In the genomic region with DNA sequence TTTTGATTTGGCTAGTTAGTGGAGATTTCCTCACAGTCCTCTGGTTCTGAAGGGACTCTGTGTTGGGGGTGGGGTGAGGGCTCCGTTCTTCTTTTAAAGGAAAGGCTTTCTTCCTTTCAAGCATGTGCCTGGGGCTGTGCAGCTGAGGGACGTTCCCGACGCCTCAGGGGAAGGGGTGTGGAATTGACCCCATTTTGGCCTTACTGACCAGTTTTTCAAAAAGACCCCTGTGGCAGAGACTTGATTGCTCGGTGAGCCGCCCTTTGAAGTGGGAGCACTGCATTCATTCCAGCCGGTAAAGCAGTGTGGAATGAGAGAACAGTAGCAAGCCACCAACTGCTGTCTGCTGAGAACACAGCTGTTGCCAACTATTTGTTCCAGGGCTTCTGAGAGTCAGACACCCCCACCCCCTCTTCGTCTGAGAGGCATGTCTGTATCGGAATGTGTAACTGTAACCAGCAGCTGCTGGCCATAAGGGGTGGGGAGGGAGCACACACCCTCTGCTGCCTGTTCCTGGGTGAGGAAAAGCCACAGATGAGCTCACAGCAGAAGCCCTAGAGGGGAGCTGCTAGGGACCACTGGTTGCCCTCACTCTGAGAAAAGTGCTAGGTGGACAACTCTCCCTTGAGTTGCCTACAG, we compare ENCODE assay signal across 9 cellular contexts. TPM values are rescaled to one million over a fixed set of nuclear protein-coding genes. Genes with fewer than 3 reads are reported as not detected.
A peak's percentile ranks its signal among the peaks of the same experiment; 100 is the strongest.
DNase-seq lines count a peak whose midpoint lies in the region; ATAC-seq and TF ChIP-seq lines count a peak whose summit lies in the region.
"Had no signal": no experiment of that assay in that cellular context is flagged by ENCODE, and none has a peak within 500 bp of the region (broad histone marks: within the 10 kb centered on the region; RNA-seq: fewer than 3 reads in every experiment).

No MANE protein-coding gene starts in this region.

- H3K4me3 ChIP-seq in WI38 (ENCODE audit: low read depth, low read length) (peak overlapping the region; percentile 5; the same call in 1 of the 2 replicates), neutrophil (ENCODE audit: low read depth in 1 of 2, low read length in 1 of 2) (no peak overlapping the region)

- H3K36me3 ChIP-seq in neutrophil = peaks cover 19% of the 10 kb centered on the region

- H3K27ac ChIP-seq in foreskin keratinocyte (peak overlapping the region; percentile 89), neutrophil (peak overlapping the region; percentile 34)

- intact Hi-C loops in activated T-helper 2 cell treated with anti-CD3 and anti-CD28 coated beads, Interferon-gamma antibody, Interleukin-2, Interleukin-4, amounts not matched to agents 10 μg/mL and 5 μg/mL and 100 μg/mL, durations not matched to agents 14 hours and 24 hours and 36 hours (cut with micrococcal nuclease) = no loop called here

- peaks cover 32% of the 10 kb centered on the region for H3K4me1 Mint-ChIP-seq in activated T-helper 2 cell treated with anti-CD3 and anti-CD28 coated beads, Interferon-gamma antibody, Interleukin-2, Interleukin-4, amounts not matched to agents 10 μg/mL and 5 μg/mL and 100 μg/mL, durations not matched to agents 14 hours and 24 hours and 36 hours (ENCODE audit: low read depth)

- H3K27me3 ChIP-seq in foreskin keratinocyte = no peaks in the 10 kb centered on the region
- no peaks in the 10 kb centered on the region for H3K27me3 ChIP-seq in neutrophil

- TF ChIP-seq CTCF in WI38 (IDR thresholded peaks at IDR 0.05; ENCODE audit: low read depth, low read length) = no peak
- TF ChIP-seq CTCF in foreskin keratinocyte (conservative IDR thresholded peaks at IDR 0.05) = peak; percentile 26
- no peak for TF ChIP-seq CTCF in neutrophil (IDR thresholded peaks at IDR 0.05)

- no peaks in the 10 kb centered on the region for H3K9me3 ChIP-seq in neutrophil

- H3K4me1 ChIP-seq in foreskin keratinocyte = peaks cover 50% of the 10 kb centered on the region
- peaks cover 36 to 39% of the 10 kb centered on the region in 2 experiments for H3K4me1 ChIP-seq in neutrophil (ENCODE audit: control insufficient read depth in 1 of 2, insufficient read depth in 1 of 2, low read depth in 1 of 2, low read length in 1 of 2)

- no peak overlapping the region for H3K4me3 Mint-ChIP-seq in activated T-helper 2 cell treated with anti-CD3 and anti-CD28 coated beads, Interferon-gamma antibody, Interleukin-2, Interleukin-4, amounts not matched to agents 10 μg/mL and 5 μg/mL and 100 μg/mL, durations not matched to agents 14 hours and 24 hours and 36 hours (ENCODE audit: low read depth)

- H3K36me3 Mint-ChIP-seq in activated T-helper 2 cell treated with anti-CD3 and anti-CD28 coated beads, Interferon-gamma antibody, Interleukin-2, Interleukin-4, amounts not matched to agents 10 μg/mL and 5 μg/mL and 100 μg/mL, durations not matched to agents 14 hours and 24 hours and 36 hours (ENCODE audit: low read depth) = peaks cover 20% of the 10 kb centered on the region

- H3K27me3 Mint-ChIP-seq in activated T-helper 2 cell treated with anti-CD3 and anti-CD28 coated beads, Interferon-gamma antibody, Interleukin-2, Interleukin-4, amounts not matched to agents 10 μg/mL and 5 μg/mL and 100 μg/mL, durations not matched to agents 14 hours and 24 hours and 36 hours (ENCODE audit: low read depth) = no peaks in the 10 kb centered on the region

- no peaks in the 10 kb centered on the region for H3K9me3 Mint-ChIP-seq in activated T-helper 2 cell treated with anti-CD3 and anti-CD28 coated beads, Interferon-gamma antibody, Interleukin-2, Interleukin-4, amounts not matched to agents 10 μg/mL and 5 μg/mL and 100 μg/mL, durations not matched to agents 14 hours and 24 hours and 36 hours
- H3K9me3 Mint-ChIP-seq: T-helper 1 cell treated with Interleukin-12 subunit alpha and Interleukin-12 subunit beta and Interleukin-4 antibody, amounts not matched to agents 30 μg/mL and 1 μg/mL, for 36 hours had no signal

- DNase-seq in HCEC 1CT (peak; percentile 96), foreskin keratinocyte (peak; percentile 91 to 95), HuH-7 (ENCODE audit: low spot score) (no peak), midbrain (lab: John Stamatoyannopoulos, UW) (no peak)
- no peak for DNase-seq in activated T-helper 2 cell treated with anti-CD3 and anti-CD28 coated beads, Interferon-gamma antibody, Interleukin-2, Interleukin-4, amounts not matched to agents 10 μg/mL and 5 μg/mL and 100 μg/mL, durations not matched to agents 14 hours and 24 hours and 36 hours (ENCODE audit: low spot score)

- H3K27ac Mint-ChIP-seq in activated T-helper 2 cell treated with anti-CD3 and anti-CD28 coated beads, Interferon-gamma antibody, Interleukin-2, Interleukin-4, amounts not matched to agents 10 μg/mL and 5 μg/mL and 100 μg/mL, durations not matched to agents 14 hours and 24 hours and 36 hours = no peak overlapping the region

- ATAC-seq in foreskin keratinocyte = peak; percentile 78
- no peak for ATAC-seq in GM18861 (IDR thresholded peaks at IDR 0.05; ENCODE audit: unreplicated experiment)

RNA-seq across cellular contexts. Expression of gene WBP1L, which starts 33.1 kb away (rescaled TPM):
- 22.9 and 25.8 TPM in 2 replicates for total RNA-seq in foreskin keratinocyte
- 10.2 and 11.1 TPM in 2 replicates for polyA plus RNA-seq in foreskin keratinocyte
- total RNA-seq in activated T-helper 2 cell treated with anti-CD3 and anti-CD28 coated beads, Interferon-gamma antibody, Interleukin-2, Interleukin-4, amounts not matched to agents 10 μg/mL and 5 μg/mL and 100 μg/mL, durations not matched to agents 14 hours and 24 hours and 36 hours = 18.0 and 19.9 TPM in 2 replicates

Comparison
In these comparisons a context has a peak if more than half of its experiments do, and no peak if none do; other contexts are left out.
1. DNase-seq: peak in HCEC 1CT (single experiment) and foreskin keratinocyte (2 of 2); none in HuH-7 (single experiment), midbrain (single experiment) and activated T-helper 2 cell treated with anti-CD3 and anti-CD28 coated beads, Interferon-gamma antibody, Interleukin-2, Interleukin-4, amounts not matched to agents 10 μg/mL and 5 μg/mL and 100 μg/mL, durations not matched to agents 14 hours and 24 hours and 36 hours (single experiment).